ENCODE assay signal across 27 cellular contexts in genomic region chr3:125246237-125246636, GRCh38.
"Had no signal": no experiment of that assay in that cellular context is flagged by ENCODE, and none has a peak within 500 bp of the region (broad histone marks: within the 10 kb centered on the region; RNA-seq: fewer than 3 reads in every experiment).

No MANE protein-coding gene starts in this region.

- H3K9me3 ChIP-seq: colonic mucosa, esophagus squamous epithelium, gastrocnemius medialis, heart right ventricle, left lung, lower lobe of right lung, mucosa of descending colon had no signal

- DNase-seq: colonic mucosa; cortex of kidney; effector CD8-positive, alpha-beta T cell; effector memory CD8-positive, alpha-beta T cell; endodermal cell; erythroblast; esophagus squamous epithelium; foreskin melanocyte; gastrocnemius medialis; glutamatergic neuron; head of caudate nucleus; heart right ventricle; hippocampal formation; left cardiac atrium; left lung; left ventricle myocardium superior; lower lobe of right lung; mesenchymal stem cell; mucosa of descending colon; naive B cell had no signal

- H3K36me3 ChIP-seq: colonic mucosa, gastrocnemius medialis, left lung, lower lobe of right lung had no signal

- H3K4me1 Mint-ChIP-seq: endodermal cell, mesothelial cell of epicardium had no signal

- H3K4me3 ChIP-seq: colonic mucosa, esophagus squamous epithelium, gastrocnemius medialis, heart right ventricle, left lung, lower lobe of right lung, mucosa of descending colon had no signal

- H3K9me3 Mint-ChIP-seq: dendritic cell treated with granulocyte-macrophage colony-stimulating factor and Interleukin-4, amounts not matched to agents 40 ng/mL and 50 ng/mL, for 4 days; effector memory CD8-positive, alpha-beta T cell; endodermal cell; mesothelial cell of epicardium had no signal

- H3K27ac ChIP-seq: colonic mucosa, epithelial cell of prostate, esophagus squamous epithelium, gastrocnemius medialis, heart right ventricle, left lung, lower lobe of right lung had no signal

- H3K27me3 ChIP-seq: colonic mucosa, esophagus squamous epithelium, gastrocnemius medialis, heart right ventricle, left lung had no signal

- H3K27ac Mint-ChIP-seq: dendritic cell treated with granulocyte-macrophage colony-stimulating factor and Interleukin-4, amounts not matched to agents 40 ng/mL and 50 ng/mL, for 4 days; endodermal cell; mesothelial cell of epicardium had no signal

- H3K4me1 ChIP-seq: colonic mucosa, esophagus squamous epithelium, gastrocnemius medialis, heart right ventricle, left lung, lower lobe of right lung had no signal

- ATAC-seq: effector memory CD8-positive, alpha-beta T cell; esophagus mucosa; gastrocnemius medialis; heart right ventricle; left cardiac atrium; left lung; left ventricle myocardium superior; lower lobe of right lung; mucosa of descending colon had no signal

- H3K4me3 Mint-ChIP-seq: dendritic cell treated with granulocyte-macrophage colony-stimulating factor and Interleukin-4, amounts not matched to agents 40 ng/mL and 50 ng/mL, for 4 days; effector memory CD8-positive, alpha-beta T cell; endodermal cell; mesothelial cell of epicardium; naive B cell had no signal

- H3K27me3 Mint-ChIP-seq: dendritic cell treated with granulocyte-macrophage colony-stimulating factor and Interleukin-4, amounts not matched to agents 40 ng/mL and 50 ng/mL, for 4 days; effector memory CD8-positive, alpha-beta T cell; naive B cell had no signal

- FAIRE-seq: endometrium, islet of Langerhans, keratinocyte had no signal
